23 cellular contexts compared by ENCODE assay signal in genomic region chr22:48639896-48640732, GRCh38.
"Had no signal": no experiment of that assay in that cellular context is flagged by ENCODE, and none has a peak within 500 bp of the region (broad histone marks: within the 10 kb centered on the region; RNA-seq: fewer than 3 reads in every experiment).

No MANE protein-coding gene starts in this region.

- H3K36me3 ChIP-seq: breast epithelium, gastrocnemius medialis, heart left ventricle, tibial artery had no signal

- H3K27ac Mint-ChIP-seq: activated CD4-positive, alpha-beta memory T cell treated with anti-CD3 and anti-CD28 coated beads, Interleukin-2, amount 10 ng/mL, durations not matched to agents 7 days and 5 days; activated CD8-positive, alpha-beta memory T cell treated with anti-CD3 and anti-CD28 coated beads, Interleukin-2, amount 10 ng/mL, durations not matched to agents 7 days and 5 days; activated naive CD8-positive, alpha-beta T cell treated with anti-CD3 and anti-CD28 coated beads, Interleukin-2, amount 50 U/mL, for 24 hours; mesothelial cell of epicardium; nephron progenitor cell had no signal

- H3K4me3 ChIP-seq: breast epithelium, gastrocnemius medialis, heart left ventricle, tibial artery had no signal

- H3K27ac ChIP-seq: breast epithelium, gastrocnemius medialis, heart left ventricle, tibial artery had no signal

- H3K27me3 Mint-ChIP-seq: activated CD4-positive, alpha-beta memory T cell treated with anti-CD3 and anti-CD28 coated beads, Interleukin-2, amount 10 ng/mL, durations not matched to agents 7 days and 5 days; activated CD8-positive, alpha-beta memory T cell treated with anti-CD3 and anti-CD28 coated beads, Interleukin-2, amount 10 ng/mL, durations not matched to agents 7 days and 5 days; activated naive CD8-positive, alpha-beta T cell treated with anti-CD3 and anti-CD28 coated beads, Interleukin-2, amount 50 U/mL, for 24 hours had no signal

- H3K9me3 Mint-ChIP-seq: activated CD4-positive, alpha-beta memory T cell treated with anti-CD3 and anti-CD28 coated beads, Interleukin-2, amount 10 ng/mL, durations not matched to agents 7 days and 5 days; activated naive CD8-positive, alpha-beta T cell treated with anti-CD3 and anti-CD28 coated beads, Interleukin-2, amount 50 U/mL, for 24 hours; mesothelial cell of epicardium; nephron progenitor cell had no signal

- H3K27me3 ChIP-seq: breast epithelium had no signal

- H3K36me3 Mint-ChIP-seq: activated CD8-positive, alpha-beta memory T cell treated with anti-CD3 and anti-CD28 coated beads, Interleukin-2, amount 10 ng/mL, durations not matched to agents 7 days and 5 days; mesothelial cell of epicardium had no signal

- ATAC-seq: activated CD8-positive, alpha-beta memory T cell treated with anti-CD3 and anti-CD28 coated beads, Interleukin-2, amount 10 ng/mL, durations not matched to agents 7 days and 5 days; activated naive CD8-positive, alpha-beta T cell treated with anti-CD3 and anti-CD28 coated beads, Interleukin-2, amount 50 U/mL, for 24 hours; gastrocnemius medialis; heart left ventricle; left lobe of liver; stimulated activated naive CD8-positive, alpha-beta T cell treated with anti-CD3 and anti-CD28 coated beads, Interleukin-15, Interleukin-2, amounts not matched to agents 100 U/mL and 50 U/mL, for 24 hours had no signal

- H3K4me3 Mint-ChIP-seq: activated CD4-positive, alpha-beta memory T cell treated with anti-CD3 and anti-CD28 coated beads, Interleukin-2, amount 10 ng/mL, durations not matched to agents 7 days and 5 days; activated CD8-positive, alpha-beta memory T cell treated with anti-CD3 and anti-CD28 coated beads, Interleukin-2, amount 10 ng/mL, durations not matched to agents 7 days and 5 days; activated naive CD8-positive, alpha-beta T cell treated with anti-CD3 and anti-CD28 coated beads, Interleukin-2, amount 50 U/mL, for 24 hours; mesothelial cell of epicardium; nephron progenitor cell had no signal

- H3K4me1 Mint-ChIP-seq: activated CD4-positive, alpha-beta memory T cell treated with anti-CD3 and anti-CD28 coated beads, Interleukin-2, amount 10 ng/mL, durations not matched to agents 7 days and 5 days; activated CD8-positive, alpha-beta memory T cell treated with anti-CD3 and anti-CD28 coated beads, Interleukin-2, amount 10 ng/mL, durations not matched to agents 7 days and 5 days; mesothelial cell of epicardium had no signal

- DNase-seq: activated CD4-positive, alpha-beta memory T cell treated with anti-CD3 and anti-CD28 coated beads, Interleukin-2, amount 10 ng/mL, durations not matched to agents 7 days and 5 days; activated CD4-positive, alpha-beta T cell treated with anti-CD3 and anti-CD28 coated beads for 48 hours; activated CD4-positive, CD25-positive, alpha-beta regulatory T cell; activated CD8-positive, alpha-beta memory T cell treated with anti-CD3 and anti-CD28 coated beads, Interleukin-2, amount 10 ng/mL, durations not matched to agents 7 days and 5 days; activated naive CD4-positive, alpha-beta T cell; activated naive CD8-positive, alpha-beta T cell treated with anti-CD3 and anti-CD28 coated beads, Interleukin-2, amount 50 U/mL, for 24 hours; aorta; cerebellar nuclear complex; cortex of kidney; erythroblast; gastrocnemius medialis; kidney; nephron progenitor cell; retina; stimulated activated CD4-positive, alpha-beta T cell treated with anti-CD3 and anti-CD28 coated beads, Interleukin-12 subunit alpha, Interleukin-12 subunit beta, amount 100 ng/mL, for 4 hours; stimulated activated CD4-positive, alpha-beta T cell treated with anti-CD3 and anti-CD28 coated beads, Interleukin-1b, Interleukin-23, amount 100 ng/mL, for 48 hours; stimulated activated naive CD8-positive, alpha-beta T cell treated with anti-CD3 and anti-CD28 coated beads, Interleukin-15, Interleukin-2, amounts not matched to agents 100 U/mL and 50 U/mL, for 24 hours; T-helper 9 cell; tibial artery had no signal

- H3K4me1 ChIP-seq: breast epithelium, gastrocnemius medialis, heart left ventricle, tibial artery had no signal
